1 cellular context compared by ENCODE assay signal in the genomic region with DNA sequence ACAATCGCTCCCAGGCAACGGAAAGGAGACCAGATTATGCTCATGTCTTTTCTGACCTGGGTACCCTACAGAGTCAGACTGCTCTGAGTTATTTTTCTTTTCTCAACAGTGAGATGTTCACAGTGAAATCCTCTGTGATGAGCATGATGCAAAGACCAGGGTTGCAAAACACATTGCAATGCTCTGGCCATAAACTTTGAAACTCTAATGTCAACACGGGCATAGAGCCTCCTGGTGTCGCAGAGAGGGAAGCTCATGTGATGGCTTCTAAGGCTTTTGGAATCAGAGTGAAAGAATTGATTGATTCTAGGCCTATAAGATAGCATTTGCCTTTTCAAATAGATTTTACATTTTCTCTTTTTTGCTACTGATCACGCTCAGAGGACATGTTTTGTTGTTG.
TF ChIP-seq lines count a peak whose summit lies in the region.

No MANE protein-coding gene starts in this region.

TF ChIP-seq in SK-N-SH treated with all-trans-retinoic acid at 6 μM for 48 hours, 23 proteins besides CTCF, POLR2A, EP300 and RAD21:
- TF ChIP-seq TCF4 (CRISPR knock-in tag; IDR thresholded peaks at IDR 0.05; ENCODE audit: borderline replicate concordance) (no peak), ZNF565 (CRISPR knock-in tag; conservative IDR thresholded peaks at IDR 0.05; ENCODE audit: low read depth) (no peak), PPARA (CRISPR knock-in tag; IDR thresholded peaks at IDR 0.05; ENCODE audit: borderline replicate concordance) (no peak), ZC3H10 (CRISPR knock-in tag; IDR thresholded peaks at IDR 0.05) (no peak), ESRRG (CRISPR knock-in tag; IDR thresholded peaks at IDR 0.05) (no peak)
- TF ChIP-seq, protein P1, sequence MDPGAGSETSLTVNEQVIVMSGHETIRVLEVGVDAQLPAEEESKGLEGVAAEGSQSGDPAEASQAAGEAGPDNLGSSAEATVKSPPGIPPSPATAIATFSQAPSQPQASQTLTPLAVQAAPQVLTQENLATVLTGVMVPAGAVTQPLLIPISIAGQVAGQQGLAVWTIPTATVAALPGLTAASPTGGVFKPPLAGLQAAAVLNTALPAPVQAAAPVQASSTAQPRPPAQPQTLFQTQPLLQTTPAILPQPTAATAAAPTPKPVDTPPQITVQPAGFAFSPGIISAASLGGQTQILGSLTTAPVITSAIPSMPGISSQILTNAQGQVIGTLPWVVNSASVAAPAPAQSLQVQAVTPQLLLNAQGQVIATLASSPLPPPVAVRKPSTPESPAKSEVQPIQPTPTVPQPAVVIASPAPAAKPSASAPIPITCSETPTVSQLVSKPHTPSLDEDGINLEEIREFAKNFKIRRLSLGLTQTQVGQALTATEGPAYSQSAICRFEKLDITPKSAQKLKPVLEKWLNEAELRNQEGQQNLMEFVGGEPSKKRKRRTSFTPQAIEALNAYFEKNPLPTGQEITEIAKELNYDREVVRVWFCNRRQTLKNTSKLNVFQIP (CRISPR knock-in tag; IDR thresholded peaks at IDR 0.05; ENCODE audit: borderline replicate concordance, low read depth), result no peak
